In genomic region chr18:50662177-50662576, GRCh38 we compare ENCODE assay signal across 8 cellular contexts.
A peak's percentile ranks its signal among the peaks of the same experiment; 100 is the strongest.
DNase-seq lines count a peak whose midpoint lies in the region; ATAC-seq and TF ChIP-seq lines count a peak whose summit lies in the region.

No MANE protein-coding gene starts in this region.

- H3K4me1 ChIP-seq in BE2C, result no peaks in the 10 kb centered on the region
- peaks cover 0 to 11% of the 10 kb centered on the region in 2 experiments; a peak in 2 of 4 replicates for H3K4me1 ChIP-seq in HCT116 (ENCODE audit: control insufficient read depth in 1 of 2, insufficient read depth in 2 of 2, low read length in 2 of 2)
- H3K4me1 ChIP-seq in naive thymus-derived CD4-positive, alpha-beta T cell (ENCODE audit: control insufficient read depth in 2 of 2, insufficient read depth in 2 of 2, low read length in 2 of 2), result no peaks in the 10 kb centered on the region
- peaks cover 0 to 10% (median 4%) of the 10 kb centered on the region in 4 donors for H3K4me1 ChIP-seq in stomach

- POLR2A ChIA-PET in HCT116 (lab: Charles Lee), result no interaction called here
- POLR2A ChIA-PET in naive thymus-derived CD4-positive, alpha-beta T cell (lab: Charles Lee), result no interaction called here

- H3K9me3 ChIP-seq in BE2C (no peaks in the 10 kb centered on the region), HCT116 (ENCODE audit: control insufficient read depth in 1 of 2, insufficient read depth in 1 of 2, low read depth in 1 of 2, low read length in 2 of 2) (peaks cover 0 to 5% of the 10 kb centered on the region in 2 experiments; a peak in 1 of 4 replicates), stomach (peaks cover 0 to 21% (median 5%) of the 10 kb centered on the region in 4 donors)
- H3K9me3 ChIP-seq in naive thymus-derived CD4-positive, alpha-beta T cell (ENCODE audit: control insufficient read depth in 2 of 3, low read length in 3 of 3), result no peaks in the 10 kb centered on the region

- H3K9me3 Mint-ChIP-seq in naive thymus-derived CD4-positive, alpha-beta T cell, result peaks cover 0 to 13% (median 8%) of the 10 kb centered on the region in 11 donors

- H3K4me3 Mint-ChIP-seq in naive thymus-derived CD4-positive, alpha-beta T cell, result no peak overlapping the region

- RAD21 ChIA-PET in HCT116 (lab: Charles Lee; ENCODE audit: low non-redundant PET in 1 of 2, low total read pairs in 2 of 2, uncharacterized antibody in 2 of 2, unreplicated experiment in 2 of 2), result no interaction called here

- no peak overlapping the region for H2AFZ ChIP-seq in HCT116 (ENCODE audit: low read depth, low read length, poor library complexity, severe bottlenecking)

- TF ChIP-seq RAD21 in HCT116 (IDR thresholded peaks at IDR 0.05; ENCODE audit: low read depth), result peak; percentile 53; the same call in 1 of the 2 replicates

- no peak overlapping the region for H3K4me2 ChIP-seq in HCT116 (ENCODE audit: low read length)

- intact Hi-C loops in HCT116 (cut with micrococcal nuclease), result no loop called here
- intact Hi-C loops in naive thymus-derived CD4-positive, alpha-beta T cell (cut with micrococcal nuclease), result no loop called here
- intact Hi-C loops in stomach (cut with DNase I; ENCODE audit: low total_unique reads), result no loop called here

- H3K27me3 ChIP-seq in BE2C (no peaks in the 10 kb centered on the region), HCT116 (ENCODE audit: insufficient read depth, low read length) (no peaks in the 10 kb centered on the region), stomach (no peaks in the 10 kb centered on the region)
- H3K27me3 ChIP-seq in naive thymus-derived CD4-positive, alpha-beta T cell (ENCODE audit: control insufficient read depth in 2 of 2, insufficient read depth in 2 of 2, low read length in 2 of 2), result no peaks in the 10 kb centered on the region

- no peaks in the 10 kb centered on the region for H3K79me2 ChIP-seq in HCT116 (ENCODE audit: insufficient read depth, low read length)

- DNase-seq in BE2C (no peak), HCT116 (ENCODE audit: low read depth, low spot score) (peak; percentile 8), RPMI7951 (ENCODE audit: low read depth) (peak; percentile 13), iPS-NIHi7 (ENCODE audit: extremely low spot score) (peak; percentile 67), stomach (no peak), inferior parietal cortex (ENCODE audit: extremely low spot score) (no peak)
- DNase-seq in naive thymus-derived CD4-positive, alpha-beta T cell, result no peak

- WGBS in stomach, 5 donors, result 67 to 72% (median 68%) methylated on average over 3 of the region's 3 CpGs

- peaks cover 0 to 3% (median 0%) of the 10 kb centered on the region in 5 donors for H3K36me3 Mint-ChIP-seq in naive thymus-derived CD4-positive, alpha-beta T cell

- H3K27me3 Mint-ChIP-seq in naive thymus-derived CD4-positive, alpha-beta T cell, result peaks cover 0 to 10% (median 5%) of the 10 kb centered on the region in 5 donors

- TF ChIP-seq EP300 in stomach (IDR thresholded peaks at IDR 0.05), result no peak

- no TSS peak for BruUV-seq in HCT116 (replicated peaks; lab: Mats Ljungman, UMichigan)

- ATAC-seq in HCT116 (peak; percentile 58), GM18502 (IDR thresholded peaks at IDR 0.05; ENCODE audit: poor library complexity, unreplicated experiment) (no peak)
- no peak for ATAC-seq in naive thymus-derived CD4-positive, alpha-beta T cell

- H4K20me1 ChIP-seq in HCT116 (ENCODE audit: insufficient read depth), result no peaks in the 10 kb centered on the region

- H3K27ac Mint-ChIP-seq in naive thymus-derived CD4-positive, alpha-beta T cell, result no peak overlapping the region

- no peaks in the 10 kb centered on the region for H3K9me2 ChIP-seq in HCT116 (ENCODE audit: insufficient read depth)

- peak; percentile 52 for TF ChIP-seq CTCF in BE2C (IDR thresholded peaks at IDR 0.05; ENCODE audit: low read depth, low read length)
- peak; percentile 28 to 76 (median 64); a peak in 5 of 6 replicates for TF ChIP-seq CTCF in HCT116 (IDR thresholded peaks at IDR 0.05 in 2 of 3, conservative IDR thresholded peaks at IDR 0.05 in 1 of 3; ENCODE audit: borderline replicate concordance in 1 of 3, insufficient read depth in 1 of 3, low read depth in 2 of 3, low read length in 2 of 3)
- peak in 1 of 7 experiments; percentile 8 for TF ChIP-seq CTCF in stomach (IDR thresholded peaks at IDR 0.05)

- H3K4me3 ChIP-seq in BE2C (ENCODE audit: low read depth, low read length) (no peak overlapping the region), HCT116 (replicated peaks in 1 of 2; ENCODE audit: low read depth in 1 of 2, low read length in 2 of 2) (no peak overlapping the region), stomach (no peak overlapping the region)
- no peak overlapping the region for H3K4me3 ChIP-seq in naive thymus-derived CD4-positive, alpha-beta T cell (ENCODE audit: low read length)

- no peaks in the 10 kb centered on the region for H3K36me3 ChIP-seq in BE2C
- H3K36me3 ChIP-seq in HCT116 (ENCODE audit: control insufficient read depth in 1 of 2, insufficient read depth in 2 of 2, low read length in 2 of 2), result no peaks in the 10 kb centered on the region
- H3K36me3 ChIP-seq in naive thymus-derived CD4-positive, alpha-beta T cell (ENCODE audit: control insufficient read depth in 2 of 3, insufficient read depth in 3 of 3, low read length in 3 of 3), result no peaks in the 10 kb centered on the region
- no peaks in the 10 kb centered on the region for H3K36me3 ChIP-seq in stomach

- H3K27ac ChIP-seq in HCT116 (ENCODE audit: low read depth, low read length), result no peak overlapping the region
- no peak overlapping the region for H3K27ac ChIP-seq in naive thymus-derived CD4-positive, alpha-beta T cell (ENCODE audit: low read depth, low read length)
- H3K27ac ChIP-seq in stomach, result no peak overlapping the region

- no peak for TF ChIP-seq POLR2A in HCT116 (IDR thresholded peaks at IDR 0.05; ENCODE audit: borderline replicate concordance, extremely low read depth, insufficient read depth, insufficient read length)
- TF ChIP-seq POLR2A in stomach (IDR thresholded peaks at IDR 0.05), result no peak

- CTCF ChIA-PET in HCT116 (lab: Charles Lee), result no interaction called here
- CTCF ChIA-PET in naive thymus-derived CD4-positive, alpha-beta T cell (lab: Charles Lee), result no interaction called here

- H3K4me1 Mint-ChIP-seq in naive thymus-derived CD4-positive, alpha-beta T cell, result no peaks in the 10 kb centered on the region

- no peak overlapping the region for H3K9ac ChIP-seq in HCT116 (ENCODE audit: low read length)

TF ChIP-seq in HCT116, 20 proteins besides CTCF, POLR2A, EP300 and RAD21:
- TF ChIP-seq SIN3A (IDR thresholded peaks at IDR 0.05; ENCODE audit: low read depth) (no peak), CBX3 (IDR thresholded peaks at IDR 0.05; ENCODE audit: low read depth) (peak; percentile 34; the same call in 1 of the 2 replicates)

Comparison
In these comparisons a context has a peak if more than half of its experiments do, and no peak if none do; other contexts are left out.
1. DNase-seq: peak in HCT116 (single experiment), RPMI7951 (single experiment) and iPS-NIHi7 (single experiment); none in BE2C (single experiment), naive thymus-derived CD4-positive, alpha-beta T cell (0 of 9), stomach (single experiment) and inferior parietal cortex (single experiment).